28 cellular contexts compared by ENCODE assay signal in genomic region chr2:240323601-240324291, GRCh38.
DNase-seq lines count a peak whose midpoint lies in the region; ATAC-seq, FAIRE-seq and TF ChIP-seq lines count a peak whose summit lies in the region.
"Had no signal": no experiment of that assay in that cellular context is flagged by ENCODE, and none has a peak within 500 bp of the region (broad histone marks: within the 10 kb centered on the region; RNA-seq: fewer than 3 reads in every experiment).

No MANE protein-coding gene starts in this region.

- no peaks in the 10 kb centered on the region for H3K79me2 ChIP-seq in HepG2 (ENCODE audit: insufficient read depth, low read length)

- ATAC-seq in natural killer cell (no peak), HepG2 (no peak)
- no peak for ATAC-seq in natural killer cell treated with Interleukin-12 subunit alpha and Interleukin-12 subunit beta and Interleukin-15 and Interleukin-18, amount 100 ng/mL, for 72 hours
- ATAC-seq in stimulated activated effector memory CD8-positive, alpha-beta T cell treated with anti-CD3 and anti-CD28 coated beads, Interleukin-12 subunit alpha, Interleukin-12 subunit beta, amount 100 ng/mL, for 72 hours, result no peak
- ATAC-seq in effector memory CD8-positive, alpha-beta T cell (replicated peaks), result no peak
- ATAC-seq: CD8-positive, alpha-beta T cell; GM23338 had no signal

- no peak overlapping the region for H3K9ac ChIP-seq in HepG2 (ENCODE audit: insufficient read depth, low read depth, low read length)

- peak overlapping the region; percentile 43 for H3K27ac ChIP-seq in RWPE1
- H3K27ac ChIP-seq in HepG2 (ENCODE audit: extremely low read length, insufficient read depth, low read length), result no peak overlapping the region

- no peak overlapping the region for H3K4me3 ChIP-seq in HepG2 (replicated peaks in 1 of 3; ENCODE audit: insufficient read depth in 1 of 3, low read depth in 2 of 3, low read length in 3 of 3)
- H3K4me3 ChIP-seq: GM23338, HAP-1, MG63 had no signal

- no peak overlapping the region for H2AFZ ChIP-seq in HepG2 (ENCODE audit: low read length)
- H2AFZ ChIP-seq: GM23338 had no signal

- CTCF ChIA-PET in RWPE1 (lab: Yijun Ruan, JAX) (no interaction called here), HepG2 (lab: Yijun Ruan, JAX; ENCODE audit: low intra/inter-chr PET ratio, low total read pairs) (no interaction called here)

- H3K36me3 Mint-ChIP-seq in natural killer cell (no peaks in the 10 kb centered on the region), type B pancreatic cell (no peaks in the 10 kb centered on the region)
- no peaks in the 10 kb centered on the region for H3K36me3 Mint-ChIP-seq in natural killer cell treated with Interleukin-12 subunit alpha and Interleukin-12 subunit beta and Interleukin-15 and Interleukin-18, amount 100 ng/mL, for 72 hours
- no peaks in the 10 kb centered on the region for H3K36me3 Mint-ChIP-seq in stimulated activated effector memory CD8-positive, alpha-beta T cell treated with anti-CD3 and anti-CD28 coated beads, Interleukin-12 subunit alpha, Interleukin-12 subunit beta, amount 100 ng/mL, for 72 hours
- no peaks in the 10 kb centered on the region for H3K36me3 Mint-ChIP-seq in effector memory CD8-positive, alpha-beta T cell (ENCODE audit: insufficient read depth)
- H3K36me3 Mint-ChIP-seq: CD8-positive, alpha-beta T cell had no signal

- intact Hi-C loops in natural killer cell (cut with micrococcal nuclease), result no loop called here
- intact Hi-C loops in HepG2 (cut with micrococcal nuclease; ENCODE audit: unreplicated experiment), result no loop called here

- no peaks in the 10 kb centered on the region for H4K20me1 ChIP-seq in HepG2 (ENCODE audit: insufficient read depth, low read length)

- H3K4me3 Mint-ChIP-seq in natural killer cell, result no peak overlapping the region
- no peak overlapping the region for H3K4me3 Mint-ChIP-seq in natural killer cell treated with Interleukin-12 subunit alpha and Interleukin-12 subunit beta and Interleukin-15 and Interleukin-18, amount 100 ng/mL, for 72 hours
- no peak overlapping the region for H3K4me3 Mint-ChIP-seq in type B pancreatic cell
- H3K4me3 Mint-ChIP-seq in stimulated activated effector memory CD8-positive, alpha-beta T cell treated with anti-CD3 and anti-CD28 coated beads, Interleukin-12 subunit alpha, Interleukin-12 subunit beta, amount 100 ng/mL, for 72 hours, result no peak overlapping the region
- H3K4me3 Mint-ChIP-seq in effector memory CD8-positive, alpha-beta T cell, result no peak overlapping the region
- H3K4me3 Mint-ChIP-seq: CD8-positive, alpha-beta T cell; GM23338; HFFc6 had no signal

- no peak for TF ChIP-seq CTCF in natural killer cell (IDR thresholded peaks at IDR 0.05)
- no peak for TF ChIP-seq CTCF in RWPE1 (conservative IDR thresholded peaks at IDR 0.05; ENCODE audit: low read depth)
- TF ChIP-seq CTCF in HepG2 (CRISPR knock-in tag; IDR thresholded peaks at IDR 0.05), result no peak
- no peak for TF ChIP-seq CTCF in type B pancreatic cell (conservative IDR thresholded peaks at IDR 0.05)

- no peaks in the 10 kb centered on the region for H3K4me1 ChIP-seq in HepG2 (ENCODE audit: insufficient read depth, low read length)
- H3K4me1 ChIP-seq: Caco-2, HAP-1 had no signal

- POLR2A ChIA-PET in RWPE1 (lab: Yijun Ruan, JAX; ENCODE audit: low non-redundant PET) (no interaction called here), HepG2 (lab: Yijun Ruan, JAX) (no interaction called here)

- H3K27ac Mint-ChIP-seq in natural killer cell (no peak overlapping the region), type B pancreatic cell (no peak overlapping the region)
- H3K27ac Mint-ChIP-seq in natural killer cell treated with Interleukin-12 subunit alpha and Interleukin-12 subunit beta and Interleukin-15 and Interleukin-18, amount 100 ng/mL, for 72 hours, result no peak overlapping the region
- H3K27ac Mint-ChIP-seq in stimulated activated effector memory CD8-positive, alpha-beta T cell treated with anti-CD3 and anti-CD28 coated beads, Interleukin-12 subunit alpha, Interleukin-12 subunit beta, amount 100 ng/mL, for 72 hours, result no peak overlapping the region
- H3K27ac Mint-ChIP-seq in effector memory CD8-positive, alpha-beta T cell, result no peak overlapping the region
- H3K27ac Mint-ChIP-seq: CD8-positive, alpha-beta T cell; GM23338; HFFc6 had no signal

- no peak for TF ChIP-seq POLR2A in HepG2 (IDR thresholded peaks at IDR 0.05; ENCODE audit: insufficient read depth in 1 of 2, low read depth in 2 of 2, low read length in 2 of 2)

- BruUV-seq in HepG2 (replicated peaks; lab: Mats Ljungman, UMichigan), result no TSS peak

- H3K4me2 ChIP-seq in HepG2 (ENCODE audit: low read depth, low read length), result no peak overlapping the region
- H3K4me2 ChIP-seq: GM23338 had no signal

- peaks cover 0 to 3% of the 10 kb centered on the region in 2 donors for H3K27me3 Mint-ChIP-seq in natural killer cell (ENCODE audit: low read depth in 2 of 2)
- H3K27me3 Mint-ChIP-seq in natural killer cell treated with Interleukin-12 subunit alpha and Interleukin-12 subunit beta and Interleukin-15 and Interleukin-18, amount 100 ng/mL, for 72 hours, result peaks cover 0 to 4% of the 10 kb centered on the region in 2 donors
- peaks cover 4% of the 10 kb centered on the region for H3K27me3 Mint-ChIP-seq in type B pancreatic cell
- peaks cover 16 to 67% of the 10 kb centered on the region in 2 donors for H3K27me3 Mint-ChIP-seq in effector memory CD8-positive, alpha-beta T cell

- FAIRE-seq in HepG2 (lab: Jason Lieb, UNC), result no peak
- FAIRE-seq: GM12891, RCC 7860 had no signal

- TF ChIP-seq RAD21 in HepG2 (CRISPR knock-in tag; IDR thresholded peaks at IDR 0.05), result no peak

- H3K9me3 Mint-ChIP-seq in natural killer cell (no peaks in the 10 kb centered on the region), type B pancreatic cell (no peaks in the 10 kb centered on the region)
- no peaks in the 10 kb centered on the region for H3K9me3 Mint-ChIP-seq in natural killer cell treated with Interleukin-12 subunit alpha and Interleukin-12 subunit beta and Interleukin-15 and Interleukin-18, amount 100 ng/mL, for 72 hours
- H3K9me3 Mint-ChIP-seq in stimulated activated effector memory CD8-positive, alpha-beta T cell treated with anti-CD3 and anti-CD28 coated beads, Interleukin-12 subunit alpha, Interleukin-12 subunit beta, amount 100 ng/mL, for 72 hours, result no peaks in the 10 kb centered on the region
- H3K9me3 Mint-ChIP-seq in effector memory CD8-positive, alpha-beta T cell, result no peaks in the 10 kb centered on the region
- H3K9me3 Mint-ChIP-seq: CD8-positive, alpha-beta T cell; GM23338; HFFc6 had no signal

- WGBS in HepG2 (ENCODE audit: low lambda C conversion rate), result 34% methylated on average over 13 of the region's 28 CpGs

- H3K27me3 ChIP-seq in HepG2 (ENCODE audit: control insufficient read depth in 1 of 2, insufficient read depth in 2 of 2, low read length in 2 of 2), result peaks cover 44 to 93% of the 10 kb centered on the region in 2 experiments
- H3K27me3 ChIP-seq: MG63 had no signal

- TF ChIP-seq EP300 in HepG2 (IDR thresholded peaks at IDR 0.05; ENCODE audit: low read depth in 2 of 2, low read length in 2 of 2) (no peak), HepG2 (CRISPR knock-in tag; IDR thresholded peaks at IDR 0.05; ENCODE audit: borderline replicate concordance) (no peak)

- H3K9me3 ChIP-seq in HepG2 (ENCODE audit: low read length), result no peaks in the 10 kb centered on the region
- H3K9me3 ChIP-seq: Caco-2, HAP-1, MG63 had no signal

- peak; percentile 7 for DNase-seq in natural killer cell
- DNase-seq in natural killer cell treated with Interleukin-12 subunit alpha and Interleukin-12 subunit beta and Interleukin-15 and Interleukin-18, amount 100 ng/mL, for 72 hours (ENCODE audit: low spot score), result no peak
- DNase-seq in RWPE1 (ENCODE audit: low spot score), result no peak
- no peak for DNase-seq in HepG2 (ENCODE audit: low spot score)
- peak; percentile 65 for DNase-seq in type B pancreatic cell (ENCODE audit: extremely low spot score, unreplicated experiment)
- DNase-seq in stimulated activated effector memory CD8-positive, alpha-beta T cell treated with anti-CD3 and anti-CD28 coated beads, Interleukin-12 subunit alpha, Interleukin-12 subunit beta, amount 100 ng/mL, for 72 hours (ENCODE audit: low spot score in 2 of 2), result no peak
- no peak for DNase-seq in effector memory CD8-positive, alpha-beta T cell
- no peak for DNase-seq in occipital lobe (lab: John Stamatoyannopoulos, UW)
- DNase-seq: C1 segment of cervical spinal cord; Caco-2; CD8-positive, alpha-beta T cell; DMS 273 treated with DMSO at 0.1 percent for 48 hours; EL; GDM1; HFFc6; KG1; MG63; NCI-H1105 treated with DMSO at 0.1 percent for 48 hours; NCI-H146; NCI-H1930; NCI-H2107; NCI-H446; NCI-H524 treated with DMSO at 0.1 percent for 48 hours; NCI-H774 had no signal

- H3K4me1 Mint-ChIP-seq in natural killer cell (no peaks in the 10 kb centered on the region), type B pancreatic cell (ENCODE audit: unreplicated experiment) (peaks cover 6% of the 10 kb centered on the region)
- H3K4me1 Mint-ChIP-seq in natural killer cell treated with Interleukin-12 subunit alpha and Interleukin-12 subunit beta and Interleukin-15 and Interleukin-18, amount 100 ng/mL, for 72 hours (ENCODE audit: low read depth in 2 of 2), result no peaks in the 10 kb centered on the region
- no peaks in the 10 kb centered on the region for H3K4me1 Mint-ChIP-seq in stimulated activated effector memory CD8-positive, alpha-beta T cell treated with anti-CD3 and anti-CD28 coated beads, Interleukin-12 subunit alpha, Interleukin-12 subunit beta, amount 100 ng/mL, for 72 hours
- no peaks in the 10 kb centered on the region for H3K4me1 Mint-ChIP-seq in effector memory CD8-positive, alpha-beta T cell (ENCODE audit: low read depth in 2 of 2)

- in situ Hi-C loops in HepG2 (cut with HindIII; ENCODE audit: extremely low pct_ligation_motif_present, low pct_unique_long_range_greater_than_20kb), result no loop called here

- H3K36me3 ChIP-seq in HepG2 (replicated peaks in 1 of 2; ENCODE audit: control insufficient read depth in 1 of 2, insufficient read depth in 2 of 2, low read length in 2 of 2), result no peaks in the 10 kb centered on the region
- H3K36me3 ChIP-seq: HAP-1, MG63 had no signal

TF ChIP-seq in HepG2, 621 proteins besides CTCF, POLR2A, EP300 and RAD21:
- peak; percentile 44; the same call in 1 of the 2 replicates for TF ChIP-seq EZH2 (conservative IDR thresholded peaks at IDR 0.05; ENCODE audit: low read depth, low read length)
- TF ChIP-seq NCOA2 (CRISPR knock-in tag; IDR thresholded peaks at IDR 0.05), result no peak
- no peak for TF ChIP-seq ZFP90 (CRISPR knock-in tag; IDR thresholded peaks at IDR 0.05; ENCODE audit: borderline replicate concordance)
TF ChIP-seq in HepG2: peak in this region for 1.

Comparison
In these comparisons a context has a peak if more than half of its experiments do, and no peak if none do; other contexts are left out.
1. DNase-seq: peak in natural killer cell (single experiment) and type B pancreatic cell (single experiment); none in natural killer cell treated with Interleukin-12 subunit alpha and Interleukin-12 subunit beta and Interleukin-15 and Interleukin-18, amount 100 ng/mL, for 72 hours (single experiment), RWPE1 (single experiment), HepG2 (single experiment), stimulated activated effector memory CD8-positive, alpha-beta T cell treated with anti-CD3 and anti-CD28 coated beads, Interleukin-12 subunit alpha, Interleukin-12 subunit beta, amount 100 ng/mL, for 72 hours (0 of 2), effector memory CD8-positive, alpha-beta T cell (0 of 3) and occipital lobe (single experiment).